ENCODE assay signal across 24 cellular contexts in the genomic region with DNA sequence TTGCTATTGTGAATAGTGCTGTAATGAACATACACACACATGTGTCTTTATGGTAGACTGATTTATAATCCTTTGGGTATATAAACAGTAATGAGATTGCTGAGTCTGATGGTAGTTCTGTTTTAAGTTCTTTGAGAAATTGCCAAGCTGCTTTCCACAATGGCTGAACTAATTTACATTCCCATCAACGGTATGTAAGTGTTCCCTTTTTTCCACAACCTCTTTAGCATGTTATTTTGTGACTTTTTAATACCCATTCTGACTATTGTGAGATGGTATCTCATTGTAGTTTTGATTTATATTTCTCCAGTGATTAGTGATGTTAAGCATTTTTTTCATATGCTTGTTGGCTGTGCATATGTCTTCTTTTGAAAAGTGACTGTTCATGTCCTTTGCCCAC.
"Had no signal": no experiment of that assay in that cellular context is flagged by ENCODE, and none has a peak within 500 bp of the region (broad histone marks: within the 10 kb centered on the region; RNA-seq: fewer than 3 reads in every experiment).

No MANE protein-coding gene starts in this region.

- ATAC-seq: activated CD8-positive, alpha-beta memory T cell treated with anti-CD3 and anti-CD28 coated beads, Interleukin-2, amount 10 ng/mL, durations not matched to agents 7 days and 5 days had no signal

- H2AFZ ChIP-seq: PC-9 had no signal

- DNase-seq: activated CD4-positive, alpha-beta memory T cell treated with anti-CD3 and anti-CD28 coated beads, Interleukin-2, amount 10 ng/mL, durations not matched to agents 7 days and 5 days; activated CD4-positive, alpha-beta T cell treated with anti-CD3 and anti-CD28 coated beads for 36 hours; activated CD4-positive, alpha-beta T cell treated with anti-CD3 and anti-CD28 coated beads, Interleukin-2, amount 50 U/mL, for 1 hour; activated CD4-positive, CD25-positive, alpha-beta regulatory T cell; activated CD8-positive, alpha-beta memory T cell treated with anti-CD3 and anti-CD28 coated beads, Interleukin-2, amount 10 ng/mL, durations not matched to agents 7 days and 5 days; activated gamma-delta T cell treated with Interleukin-2 at 50 U/mL for 16 hours; activated naive CD4-positive, alpha-beta T cell treated with anti-CD3 and anti-CD28 coated beads, Interleukin-2, amount 50 U/mL, for 16 hours; activated naive CD8-positive, alpha-beta T cell treated with anti-CD3 and anti-CD28 coated beads, Interleukin-2, amount 10 ng/mL, durations not matched to agents 7 days and 5 days; activated T-cell treated with anti-CD3 and anti-CD28 coated beads, Interleukin-2, amount 50 U/mL, for 48 hours; adrenal gland; anterior cingulate cortex; caudate nucleus; MM.1S; NCI-H1105; NCI-H1436; NCI-H2081; NCI-H510A treated with DMSO at 0.1 percent for 48 hours; NCI-H69; PC-9; SIG-M5; T-helper 1 cell had no signal

- H3K4me3 ChIP-seq: adrenal gland, breast epithelium, PC-9 had no signal

- H3K9me3 Mint-ChIP-seq: activated CD4-positive, alpha-beta memory T cell treated with anti-CD3 and anti-CD28 coated beads, Interleukin-2, amount 10 ng/mL, durations not matched to agents 7 days and 5 days; activated T-helper 2 cell treated with anti-CD3 and anti-CD28 coated beads, Interferon-gamma antibody, Interleukin-2, Interleukin-4, amounts not matched to agents 10 μg/mL and 5 μg/mL and 100 μg/mL, durations not matched to agents 14 hours and 24 hours and 36 hours had no signal

- H3K9me3 ChIP-seq: adrenal gland, breast epithelium had no signal

- H3K27ac ChIP-seq: adrenal gland, breast epithelium, PC-9, VCaP had no signal

- H3K4me3 Mint-ChIP-seq: activated CD4-positive, alpha-beta memory T cell treated with anti-CD3 and anti-CD28 coated beads, Interleukin-2, amount 10 ng/mL, durations not matched to agents 7 days and 5 days; activated CD4-positive, alpha-beta T cell treated with anti-CD3 and anti-CD28 coated beads for 36 hours; activated CD8-positive, alpha-beta memory T cell treated with anti-CD3 and anti-CD28 coated beads, Interleukin-2, amount 10 ng/mL, durations not matched to agents 7 days and 5 days; activated naive CD8-positive, alpha-beta T cell treated with anti-CD3 and anti-CD28 coated beads, Interleukin-2, amount 10 ng/mL, durations not matched to agents 7 days and 5 days had no signal

- H3K27me3 ChIP-seq: adrenal gland, breast epithelium had no signal

- H3K27ac Mint-ChIP-seq: activated CD4-positive, alpha-beta memory T cell treated with anti-CD3 and anti-CD28 coated beads, Interleukin-2, amount 10 ng/mL, durations not matched to agents 7 days and 5 days; activated CD8-positive, alpha-beta memory T cell treated with anti-CD3 and anti-CD28 coated beads, Interleukin-2, amount 10 ng/mL, durations not matched to agents 7 days and 5 days; activated naive CD8-positive, alpha-beta T cell treated with anti-CD3 and anti-CD28 coated beads, Interleukin-2, amount 10 ng/mL, durations not matched to agents 7 days and 5 days had no signal

- H3K36me3 ChIP-seq: adrenal gland, breast epithelium had no signal

- H3K4me2 ChIP-seq: PC-9 had no signal
